Comparison of ENCODE assay signal across 3 cellular contexts in the genomic region with DNA sequence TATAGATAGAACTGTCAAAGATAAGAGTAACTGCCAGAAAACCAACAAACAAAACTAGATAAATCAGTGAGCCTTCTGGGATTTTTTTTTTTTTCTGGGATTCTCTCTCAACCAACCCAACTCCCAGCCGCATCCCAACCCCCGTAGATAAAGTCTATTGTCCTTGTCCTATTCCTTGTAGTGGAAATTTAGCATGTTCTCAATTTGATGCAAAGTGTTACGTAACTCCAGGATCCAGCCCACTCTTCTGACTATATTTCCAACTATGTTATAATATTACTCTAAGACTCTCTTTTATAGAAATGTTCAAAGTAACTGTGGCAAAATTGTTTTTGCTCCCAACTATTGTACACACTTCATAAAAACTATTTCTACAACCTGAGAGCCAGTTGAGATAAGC.
TF ChIP-seq lines count a peak whose summit lies in the region.

No MANE protein-coding gene starts in this region.

TF ChIP-seq in IMR-90, 13 proteins besides CTCF, POLR2A, EP300 and RAD21:
- TF ChIP-seq, protein P1, sequence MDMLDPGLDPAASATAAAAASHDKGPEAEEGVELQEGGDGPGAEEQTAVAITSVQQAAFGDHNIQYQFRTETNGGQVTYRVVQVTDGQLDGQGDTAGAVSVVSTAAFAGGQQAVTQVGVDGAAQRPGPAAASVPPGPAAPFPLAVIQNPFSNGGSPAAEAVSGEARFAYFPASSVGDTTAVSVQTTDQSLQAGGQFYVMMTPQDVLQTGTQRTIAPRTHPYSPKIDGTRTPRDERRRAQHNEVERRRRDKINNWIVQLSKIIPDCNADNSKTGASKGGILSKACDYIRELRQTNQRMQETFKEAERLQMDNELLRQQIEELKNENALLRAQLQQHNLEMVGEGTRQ (IDR thresholded peaks at IDR 0.05; ENCODE audit: low read depth, low read length): no peak
- TF ChIP-seq FOS (IDR thresholded peaks at IDR 0.05; ENCODE audit: low read depth, low read length) (no peak), BHLHE40 (IDR thresholded peaks at IDR 0.05; ENCODE audit: low read depth, low read length) (no peak), NFE2L2 (IDR thresholded peaks at IDR 0.05; ENCODE audit: low read depth, low read length) (no peak), RCOR1 (IDR thresholded peaks at IDR 0.05; ENCODE audit: insufficient replicate concordance, low read length) (no peak), CEBPB (IDR thresholded peaks at IDR 0.05; ENCODE audit: low read depth, low read length) (peak; percentile 76)

TF ChIP-seq in Ishikawa, 13 proteins besides CTCF, POLR2A, EP300 and RAD21:
- TF ChIP-seq, protein P2, sequence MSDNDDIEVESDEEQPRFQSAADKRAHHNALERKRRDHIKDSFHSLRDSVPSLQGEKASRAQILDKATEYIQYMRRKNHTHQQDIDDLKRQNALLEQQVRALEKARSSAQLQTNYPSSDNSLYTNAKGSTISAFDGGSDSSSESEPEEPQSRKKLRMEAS (IDR thresholded peaks at IDR 0.05): no peak
- TF ChIP-seq CEBPB (IDR thresholded peaks at IDR 0.05): 0 out of 2 replicates have a peak, but pooled peaks have one; percentile 5

TF ChIP-seq in H1, 55 proteins besides CTCF, POLR2A, EP300 and RAD21:
- TF ChIP-seq CEBPB (IDR thresholded peaks at IDR 0.05; ENCODE audit: low read depth, low read length): peak; percentile 31; the same call in 1 of the 2 replicates
- TF ChIP-seq RNF2 (IDR thresholded peaks at IDR 0.05; ENCODE audit: borderline replicate concordance, low read depth, low read length, missing control alignments, poor library complexity, severe bottlenecking): no peak
- no peak for TF ChIP-seq RXRA (IDR thresholded peaks at IDR 0.05; ENCODE audit: insufficient read depth, low read depth, low read length)
